9 cellular contexts compared by ENCODE assay signal in genomic region chr6:10413850-10414765, GRCh38. TPM values are rescaled to one million over a fixed set of nuclear protein-coding genes. Genes with fewer than 3 reads are reported as not detected.
DNase-seq lines count a peak whose midpoint lies in the region; ATAC-seq and TF ChIP-seq lines count a peak whose summit lies in the region.
"Had no signal": no experiment of that assay in that cellular context is flagged by ENCODE, and none has a peak within 500 bp of the region (broad histone marks: within the 10 kb centered on the region; RNA-seq: fewer than 3 reads in every experiment).

No MANE protein-coding gene starts in this region.

- peaks cover 64% of the 10 kb centered on the region for H3K36me3 Mint-ChIP-seq in MCF 10A (ENCODE audit: insufficient read depth, unreplicated experiment)
- H3K36me3 Mint-ChIP-seq in natural killer cell treated with Interleukin-12 subunit alpha and Interleukin-12 subunit beta and Interleukin-15 and Interleukin-18, amount 100 ng/mL, for 72 hours, result peaks cover 52% of the 10 kb centered on the region

- H3K27me3 ChIP-seq in HUES6 (ENCODE audit: control insufficient read depth, insufficient read depth, low read length), result peaks cover 99% of the 10 kb centered on the region

- peak; percentile 41 for TF ChIP-seq CTCF in MCF 10A (IDR thresholded peaks at IDR 0.05; ENCODE audit: unreplicated experiment)

- intact Hi-C loops in MCF 10A (cut with micrococcal nuclease), result loop anchor here (1.0 to 10.0 kb wide), 6 partner anchors 15 to 1269 kb away; no protein-coding TSS in a partner anchor

- BruUV-seq in MCF 10A (replicated peaks; lab: Mats Ljungman, UMichigan), result TSS peak; percentile 37

- H3K27ac Mint-ChIP-seq in MCF 10A (ENCODE audit: low read depth, unreplicated experiment), result peak overlapping the region; percentile 99
- H3K27ac Mint-ChIP-seq in natural killer cell treated with Interleukin-12 subunit alpha and Interleukin-12 subunit beta and Interleukin-15 and Interleukin-18, amount 100 ng/mL, for 72 hours, result peak overlapping the region; percentile 43 to 55

- H3K4me1 ChIP-seq in HUES6 (ENCODE audit: control insufficient read depth, insufficient read depth, low read length), result peaks cover 69% of the 10 kb centered on the region

- H3K9me3 Mint-ChIP-seq in MCF 10A (ENCODE audit: unreplicated experiment), result no peaks in the 10 kb centered on the region
- H3K9me3 Mint-ChIP-seq in natural killer cell treated with Interleukin-12 subunit alpha and Interleukin-12 subunit beta and Interleukin-15 and Interleukin-18, amount 100 ng/mL, for 72 hours, result peaks cover 3% of the 10 kb centered on the region

- POLR2A ChIA-PET in MCF 10A (lab: Yijun Ruan, JAX), result interaction anchor here (0.6 to 14.6 kb wide), 56 partner anchors 6 to 1840 kb away, joined by 3 to 763 read pairs (median 4); partner anchors contain the start of genes C6orf52 and PAK1IP1

- H3K9me3 ChIP-seq in HUES6 (ENCODE audit: control insufficient read depth, insufficient read depth, low read depth, low read length), result no peaks in the 10 kb centered on the region

- H3K4me3 Mint-ChIP-seq in MCF 10A (ENCODE audit: unreplicated experiment), result peak overlapping the region; percentile 94
- H3K4me3 Mint-ChIP-seq in natural killer cell treated with Interleukin-12 subunit alpha and Interleukin-12 subunit beta and Interleukin-15 and Interleukin-18, amount 100 ng/mL, for 72 hours, result peak overlapping the region; percentile 87

- peaks cover 17% of the 10 kb centered on the region for H3K4me1 Mint-ChIP-seq in MCF 10A (ENCODE audit: insufficient read depth, unreplicated experiment)
- H3K4me1 Mint-ChIP-seq in natural killer cell treated with Interleukin-12 subunit alpha and Interleukin-12 subunit beta and Interleukin-15 and Interleukin-18, amount 100 ng/mL, for 72 hours (ENCODE audit: low read depth in 2 of 2), result peaks cover 34 to 38% of the 10 kb centered on the region in 2 donors

- no peaks in the 10 kb centered on the region for H3K27me3 Mint-ChIP-seq in MCF 10A (ENCODE audit: insufficient read depth, unreplicated experiment)
- peaks cover 66 to 80% of the 10 kb centered on the region in 2 donors for H3K27me3 Mint-ChIP-seq in natural killer cell treated with Interleukin-12 subunit alpha and Interleukin-12 subunit beta and Interleukin-15 and Interleukin-18, amount 100 ng/mL, for 72 hours

- H3K27ac ChIP-seq in HUES6 (ENCODE audit: low read depth, low read length) (no peak overlapping the region), caudate nucleus (ENCODE audit: low read depth, low read length) (no peak overlapping the region)

- H3K4me3 ChIP-seq in HUES6 (ENCODE audit: low read depth, low read length), result peak overlapping the region; percentile 64

- ATAC-seq in natural killer cell treated with Interleukin-12 subunit alpha and Interleukin-12 subunit beta and Interleukin-15 and Interleukin-18, amount 100 ng/mL, for 72 hours, result no peak
- ATAC-seq in GM19023 (IDR thresholded peaks at IDR 0.05; ENCODE audit: unreplicated experiment) (no peak), GM18858 (IDR thresholded peaks at IDR 0.05; ENCODE audit: unreplicated experiment) (no peak)

- CTCF ChIA-PET in MCF 10A (lab: Yijun Ruan, JAX), result interaction anchor here (0.5 to 4.8 kb wide), 34 partner anchors 8 to 1708 kb away, joined by 3 to 50 read pairs (median 4); no protein-coding TSS in a partner anchor

- peak overlapping the region; percentile 28 for H3K9ac ChIP-seq in HUES6 (ENCODE audit: low read length)

- DNase-seq in COLO668 (lab: John Stamatoyannopoulos, UW; ENCODE audit: unreplicated experiment) (peak; percentile 53), MCF 10A (ENCODE audit: unreplicated experiment) (peak; percentile 83), caudate nucleus (lab: John Stamatoyannopoulos, UW) (no peak), NCI-H510A (lab: John Stamatoyannopoulos, UW) (no peak)
- no peak for DNase-seq in natural killer cell treated with Interleukin-12 subunit alpha and Interleukin-12 subunit beta and Interleukin-15 and Interleukin-18, amount 100 ng/mL, for 72 hours (ENCODE audit: low spot score)
- DNase-seq: Kasumi-1 had no signal

- H3K36me3 ChIP-seq in HUES6 (ENCODE audit: control insufficient read depth, insufficient read depth, low read length), result no peaks in the 10 kb centered on the region

RNA-seq across cellular contexts. Expression of gene TFAP2A, which starts 0.8 kb away (rescaled TPM):
- total RNA-seq in MCF 10A (2022), result 78.2 and 87.4 TPM in 2 replicates
- under 1 TPM; 0.07 to 0.31 TPM for total RNA-seq in natural killer cell treated with Interleukin-12 subunit alpha and Interleukin-12 subunit beta and Interleukin-15 and Interleukin-18, amount 100 ng/mL, for 72 hours

Comparison
In these comparisons a context has a peak if more than half of its experiments do, and no peak if none do; other contexts are left out.
1. DNase-seq: peak in COLO668 (single experiment) and MCF 10A (single experiment); none in natural killer cell treated with Interleukin-12 subunit alpha and Interleukin-12 subunit beta and Interleukin-15 and Interleukin-18, amount 100 ng/mL, for 72 hours (single experiment), caudate nucleus (0 of 61) and NCI-H510A (single experiment).
2. RNA of gene TFAP2A, which starts 0.8 kb away (total RNA-seq): 78.2 to 87.4 TPM in MCF 10A; 0.07 to 0.31 TPM in natural killer cell treated with Interleukin-12 subunit alpha and Interleukin-12 subunit beta and Interleukin-15 and Interleukin-18, amount 100 ng/mL, for 72 hours; every median in the first group is over 10 times any median in the second.